ENCODE assay signal across 25 cellular contexts in genomic region chr10:59180689-59181270, GRCh38. TPM values are rescaled to one million over a fixed set of nuclear protein-coding genes. Genes with fewer than 3 reads are reported as not detected.
"Had no signal": no experiment of that assay in that cellular context is flagged by ENCODE, and none has a peak within 500 bp of the region (broad histone marks: within the 10 kb centered on the region; RNA-seq: fewer than 3 reads in every experiment).

No MANE protein-coding gene starts in this region.

- H3K27ac ChIP-seq: heart right ventricle, neutrophil, stomach, tibial nerve, uterus had no signal

- H3K36me3 ChIP-seq: heart right ventricle, neutrophil, stomach, tibial nerve, uterus had no signal

- H3K4me1 Mint-ChIP-seq: T-helper 17 cell had no signal

- H3K27ac Mint-ChIP-seq: activated CD8-positive, alpha-beta memory T cell treated with anti-CD3 and anti-CD28 coated beads, Interleukin-2, amount 10 ng/mL, durations not matched to agents 7 days and 5 days; activated CD8-positive, alpha-beta T cell treated with anti-CD3 and anti-CD28 coated beads, Interleukin-2, amount 10 ng/mL, durations not matched to agents 7 days and 5 days; activated naive CD4-positive, alpha-beta T cell treated with anti-CD3 and anti-CD28 coated beads, Interleukin-2, amount 50 U/mL, for 24 hours; activated T-helper 2 cell treated with anti-CD3 and anti-CD28 coated beads, Interferon-gamma antibody, Interleukin-2, Interleukin-4, amounts not matched to agents 10 μg/mL and 5 μg/mL and 100 μg/mL, durations not matched to agents 14 hours and 24 hours and 36 hours; endodermal cell; nephron; progenitor cell of endocrine pancreas; stimulated activated naive B cell treated with anti-CD40 and anti-IgM and Interleukin-4, amounts not matched to agents 10 μg/mL and 1 μg/mL and 100 μg/mL, for 72 hours; T-helper 17 cell; WTC11 had no signal

- H3K9me3 ChIP-seq: heart right ventricle, neutrophil, stomach, tibial nerve, uterus had no signal

- H3K9me3 Mint-ChIP-seq: activated T-helper 2 cell treated with anti-CD3 and anti-CD28 coated beads, Interferon-gamma antibody, Interleukin-2, Interleukin-4, amounts not matched to agents 10 μg/mL and 5 μg/mL and 100 μg/mL, durations not matched to agents 14 hours and 24 hours and 36 hours; WTC11 had no signal

- H3K36me3 Mint-ChIP-seq: activated naive CD4-positive, alpha-beta T cell treated with anti-CD3 and anti-CD28 coated beads, Interleukin-2, amount 50 U/mL, for 24 hours; stimulated activated naive B cell treated with anti-CD40 and anti-IgM and Interleukin-4, amounts not matched to agents 10 μg/mL and 1 μg/mL and 100 μg/mL, for 72 hours; WTC11 had no signal

- H3K4me3 ChIP-seq: heart right ventricle, stomach, tibial nerve, uterus had no signal

- DNase-seq: activated CD4-positive, alpha-beta T cell treated with anti-CD3 and anti-CD28 coated beads for 1 hour; activated CD4-positive, alpha-beta T cell treated with anti-CD3 and anti-CD28 coated beads, Interleukin-2, amount 50 U/mL, for 1 hour; activated CD8-positive, alpha-beta memory T cell treated with anti-CD3 and anti-CD28 coated beads, Interleukin-2, amount 10 ng/mL, durations not matched to agents 7 days and 5 days; activated CD8-positive, alpha-beta T cell treated with anti-CD3 and anti-CD28 coated beads, Interleukin-2, amount 10 ng/mL, durations not matched to agents 7 days and 5 days; activated T-cell treated with anti-CD3 and anti-CD28 coated beads, Interleukin-2, amount 50 U/mL, for 48 hours; cortex of kidney; endodermal cell; heart right ventricle; left cardiac atrium; stimulated activated CD4-positive, alpha-beta T cell treated with anti-CD3 and anti-CD28 coated beads, Interleukin-15, amount 100 ng/mL, for 24 hours; stimulated activated CD4-positive, alpha-beta T cell treated with anti-CD3 and anti-CD28 coated beads, Interleukin-2, amount 100 ng/mL, for 24 hours; stimulated activated naive B cell treated with anti-CD40 and anti-IgM and Interleukin-4, amounts not matched to agents 10 μg/mL and 1 μg/mL and 100 μg/mL, for 72 hours; stomach; T-helper 17 cell; T1000; uterus had no signal

- H3K4me3 Mint-ChIP-seq: activated CD8-positive, alpha-beta memory T cell treated with anti-CD3 and anti-CD28 coated beads, Interleukin-2, amount 10 ng/mL, durations not matched to agents 7 days and 5 days; activated CD8-positive, alpha-beta T cell treated with anti-CD3 and anti-CD28 coated beads, Interleukin-2, amount 10 ng/mL, durations not matched to agents 7 days and 5 days; activated naive CD4-positive, alpha-beta T cell treated with anti-CD3 and anti-CD28 coated beads, Interleukin-2, amount 50 U/mL, for 24 hours; endodermal cell; stimulated activated naive B cell treated with anti-CD40 and anti-IgM and Interleukin-4, amounts not matched to agents 10 μg/mL and 1 μg/mL and 100 μg/mL, for 72 hours; T-helper 17 cell; WTC11 had no signal

RNA-seq across cellular contexts. Expression of gene PHYHIPL, which starts 4.3 kb away (rescaled TPM):
- total RNA-seq: activated CD8-positive, alpha-beta memory T cell treated with anti-CD3 and anti-CD28 coated beads, Interleukin-2, amount 10 ng/mL, durations not matched to agents 7 days and 5 days; activated CD8-positive, alpha-beta T cell treated with anti-CD3 and anti-CD28 coated beads, Interleukin-2, amount 10 ng/mL, durations not matched to agents 7 days and 5 days; activated T-helper 2 cell treated with anti-CD3 and anti-CD28 coated beads, Interferon-gamma antibody, Interleukin-2, Interleukin-4, amounts not matched to agents 10 μg/mL and 5 μg/mL and 100 μg/mL, durations not matched to agents 14 hours and 24 hours and 36 hours; esophagus mucosa; heart right ventricle; osteocyte; T-helper 17 cell had no signal
